ENCODE assay signal across 1 cellular context in the genomic region with DNA sequence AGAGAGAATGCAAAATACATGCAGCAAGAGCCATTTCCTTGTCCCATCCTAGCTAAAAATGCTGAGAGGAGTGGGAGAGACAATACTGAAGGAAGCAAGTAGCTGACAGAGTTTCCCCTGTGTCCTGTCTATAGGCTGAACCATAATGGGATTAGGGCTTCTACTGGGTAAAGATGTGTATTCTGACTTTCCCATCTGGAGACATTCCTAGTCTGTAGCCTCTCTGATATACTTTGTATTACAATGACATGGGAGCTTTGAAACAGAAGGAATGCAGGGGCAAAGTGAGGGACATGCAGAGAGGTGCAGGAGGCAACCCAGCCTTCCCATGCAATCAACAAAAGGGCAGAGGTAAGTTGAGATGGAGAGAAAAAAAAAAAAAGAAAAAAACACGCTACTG.
TF ChIP-seq lines count a peak whose summit lies in the region.

No MANE protein-coding gene starts in this region.

TF ChIP-seq in K562, 482 proteins besides CTCF, POLR2A, EP300 and RAD21 (continued from another document):
- TF ChIP-seq, protein P1, sequence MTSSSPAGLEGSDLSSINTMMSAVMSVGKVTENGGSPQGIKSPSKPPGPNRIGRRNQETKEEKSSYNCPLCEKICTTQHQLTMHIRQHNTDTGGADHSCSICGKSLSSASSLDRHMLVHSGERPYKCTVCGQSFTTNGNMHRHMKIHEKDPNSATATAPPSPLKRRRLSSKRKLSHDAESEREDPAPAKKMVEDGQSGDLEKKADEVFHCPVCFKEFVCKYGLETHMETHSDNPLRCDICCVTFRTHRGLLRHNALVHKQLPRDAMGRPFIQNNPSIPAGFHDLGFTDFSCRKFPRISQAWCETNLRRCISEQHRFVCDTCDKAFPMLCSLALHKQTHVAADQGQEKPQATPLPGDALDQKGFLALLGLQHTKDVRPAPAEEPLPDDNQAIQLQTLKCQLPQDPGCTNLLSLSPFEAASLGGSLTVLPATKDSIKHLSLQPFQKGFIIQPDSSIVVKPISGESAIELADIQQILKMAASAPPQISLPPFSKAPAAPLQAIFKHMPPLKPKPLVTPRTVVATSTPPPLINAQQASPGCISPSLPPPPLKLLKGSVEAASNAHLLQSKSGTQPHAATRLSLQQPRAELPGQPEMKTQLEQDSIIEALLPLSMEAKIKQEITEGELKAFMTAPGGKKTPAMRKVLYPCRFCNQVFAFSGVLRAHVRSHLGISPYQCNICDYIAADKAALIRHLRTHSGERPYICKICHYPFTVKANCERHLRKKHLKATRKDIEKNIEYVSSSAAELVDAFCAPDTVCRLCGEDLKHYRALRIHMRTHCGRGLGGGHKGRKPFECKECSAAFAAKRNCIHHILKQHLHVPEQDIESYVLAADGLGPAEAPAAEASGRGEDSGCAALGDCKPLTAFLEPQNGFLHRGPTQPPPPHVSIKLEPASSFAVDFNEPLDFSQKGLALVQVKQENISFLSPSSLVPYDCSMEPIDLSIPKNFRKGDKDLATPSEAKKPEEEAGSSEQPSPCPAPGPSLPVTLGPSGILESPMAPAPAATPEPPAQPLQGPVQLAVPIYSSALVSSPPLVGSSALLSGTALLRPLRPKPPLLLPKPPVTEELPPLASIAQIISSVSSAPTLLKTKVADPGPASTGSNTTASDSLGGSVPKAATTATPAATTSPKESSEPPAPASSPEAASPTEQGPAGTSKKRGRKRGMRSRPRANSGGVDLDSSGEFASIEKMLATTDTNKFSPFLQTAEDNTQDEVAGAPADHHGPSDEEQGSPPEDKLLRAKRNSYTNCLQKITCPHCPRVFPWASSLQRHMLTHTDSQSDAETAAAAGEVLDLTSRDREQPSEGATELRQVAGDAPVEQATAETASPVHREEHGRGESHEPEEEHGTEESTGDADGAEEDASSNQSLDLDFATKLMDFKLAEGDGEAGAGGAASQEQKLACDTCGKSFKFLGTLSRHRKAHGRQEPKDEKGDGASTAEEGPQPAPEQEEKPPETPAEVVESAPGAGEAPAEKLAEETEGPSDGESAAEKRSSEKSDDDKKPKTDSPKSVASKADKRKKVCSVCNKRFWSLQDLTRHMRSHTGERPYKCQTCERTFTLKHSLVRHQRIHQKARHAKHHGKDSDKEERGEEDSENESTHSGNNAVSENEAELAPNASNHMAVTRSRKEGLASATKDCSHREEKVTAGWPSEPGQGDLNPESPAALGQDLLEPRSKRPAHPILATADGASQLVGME (CRISPR knock-in tag; IDR thresholded peaks at IDR 0.05): no peak
- TF ChIP-seq SPI1 (IDR thresholded peaks at IDR 0.05; ENCODE audit: borderline replicate concordance, low read depth, low read length): no peak
- TF ChIP-seq, protein P2, sequence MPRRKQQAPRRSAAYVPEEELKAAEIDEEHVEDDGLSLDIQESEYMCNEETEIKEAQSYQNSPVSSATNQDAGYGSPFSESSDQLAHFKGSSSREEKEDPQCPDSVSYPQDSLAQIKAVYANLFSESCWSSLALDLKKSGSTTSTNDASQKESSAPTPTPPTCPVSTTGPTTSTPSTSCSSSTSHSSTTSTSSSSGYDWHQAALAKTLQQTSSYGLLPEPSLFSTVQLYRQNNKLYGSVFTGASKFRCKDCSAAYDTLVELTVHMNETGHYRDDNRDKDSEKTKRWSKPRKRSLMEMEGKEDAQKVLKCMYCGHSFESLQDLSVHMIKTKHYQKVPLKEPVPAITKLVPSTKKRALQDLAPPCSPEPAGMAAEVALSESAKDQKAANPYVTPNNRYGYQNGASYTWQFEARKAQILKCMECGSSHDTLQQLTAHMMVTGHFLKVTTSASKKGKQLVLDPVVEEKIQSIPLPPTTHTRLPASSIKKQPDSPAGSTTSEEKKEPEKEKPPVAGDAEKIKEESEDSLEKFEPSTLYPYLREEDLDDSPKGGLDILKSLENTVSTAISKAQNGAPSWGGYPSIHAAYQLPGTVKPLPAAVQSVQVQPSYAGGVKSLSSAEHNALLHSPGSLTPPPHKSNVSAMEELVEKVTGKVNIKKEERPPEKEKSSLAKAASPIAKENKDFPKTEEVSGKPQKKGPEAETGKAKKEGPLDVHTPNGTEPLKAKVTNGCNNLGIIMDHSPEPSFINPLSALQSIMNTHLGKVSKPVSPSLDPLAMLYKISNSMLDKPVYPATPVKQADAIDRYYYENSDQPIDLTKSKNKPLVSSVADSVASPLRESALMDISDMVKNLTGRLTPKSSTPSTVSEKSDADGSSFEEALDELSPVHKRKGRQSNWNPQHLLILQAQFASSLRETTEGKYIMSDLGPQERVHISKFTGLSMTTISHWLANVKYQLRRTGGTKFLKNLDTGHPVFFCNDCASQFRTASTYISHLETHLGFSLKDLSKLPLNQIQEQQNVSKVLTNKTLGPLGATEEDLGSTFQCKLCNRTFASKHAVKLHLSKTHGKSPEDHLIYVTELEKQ (CRISPR knock-in tag; IDR thresholded peaks at IDR 0.05): no peak
- TF ChIP-seq, protein P3, sequence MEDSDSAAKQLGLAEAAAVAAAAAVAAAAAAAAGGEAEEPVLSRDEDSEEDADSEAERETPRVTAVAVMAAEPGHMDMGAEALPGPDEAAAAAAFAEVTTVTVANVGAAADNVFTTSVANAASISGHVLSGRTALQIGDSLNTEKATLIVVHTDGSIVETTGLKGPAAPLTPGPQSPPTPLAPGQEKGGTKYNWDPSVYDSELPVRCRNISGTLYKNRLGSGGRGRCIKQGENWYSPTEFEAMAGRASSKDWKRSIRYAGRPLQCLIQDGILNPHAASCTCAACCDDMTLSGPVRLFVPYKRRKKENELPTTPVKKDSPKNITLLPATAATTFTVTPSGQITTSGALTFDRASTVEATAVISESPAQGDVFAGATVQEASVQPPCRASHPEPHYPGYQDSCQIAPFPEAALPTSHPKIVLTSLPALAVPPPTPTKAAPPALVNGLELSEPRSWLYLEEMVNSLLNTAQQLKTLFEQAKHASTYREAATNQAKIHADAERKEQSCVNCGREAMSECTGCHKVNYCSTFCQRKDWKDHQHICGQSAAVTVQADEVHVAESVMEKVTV (CRISPR knock-in tag; IDR thresholded peaks at IDR 0.05): no peak
- TF ChIP-seq CSDE1 (IDR thresholded peaks at IDR 0.05): no peak
- TF ChIP-seq, protein P4, sequence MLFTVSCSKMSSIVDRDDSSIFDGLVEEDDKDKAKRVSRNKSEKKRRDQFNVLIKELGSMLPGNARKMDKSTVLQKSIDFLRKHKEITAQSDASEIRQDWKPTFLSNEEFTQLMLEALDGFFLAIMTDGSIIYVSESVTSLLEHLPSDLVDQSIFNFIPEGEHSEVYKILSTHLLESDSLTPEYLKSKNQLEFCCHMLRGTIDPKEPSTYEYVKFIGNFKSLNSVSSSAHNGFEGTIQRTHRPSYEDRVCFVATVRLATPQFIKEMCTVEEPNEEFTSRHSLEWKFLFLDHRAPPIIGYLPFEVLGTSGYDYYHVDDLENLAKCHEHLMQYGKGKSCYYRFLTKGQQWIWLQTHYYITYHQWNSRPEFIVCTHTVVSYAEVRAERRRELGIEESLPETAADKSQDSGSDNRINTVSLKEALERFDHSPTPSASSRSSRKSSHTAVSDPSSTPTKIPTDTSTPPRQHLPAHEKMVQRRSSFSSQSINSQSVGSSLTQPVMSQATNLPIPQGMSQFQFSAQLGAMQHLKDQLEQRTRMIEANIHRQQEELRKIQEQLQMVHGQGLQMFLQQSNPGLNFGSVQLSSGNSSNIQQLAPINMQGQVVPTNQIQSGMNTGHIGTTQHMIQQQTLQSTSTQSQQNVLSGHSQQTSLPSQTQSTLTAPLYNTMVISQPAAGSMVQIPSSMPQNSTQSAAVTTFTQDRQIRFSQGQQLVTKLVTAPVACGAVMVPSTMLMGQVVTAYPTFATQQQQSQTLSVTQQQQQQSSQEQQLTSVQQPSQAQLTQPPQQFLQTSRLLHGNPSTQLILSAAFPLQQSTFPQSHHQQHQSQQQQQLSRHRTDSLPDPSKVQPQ (CRISPR knock-in tag; IDR thresholded peaks at IDR 0.05; ENCODE audit: borderline replicate concordance): no peak
- TF ChIP-seq KLF6 (CRISPR knock-in tag; IDR thresholded peaks at IDR 0.05; ENCODE audit: borderline replicate concordance): no peak
- TF ChIP-seq SRSF3 (IDR thresholded peaks at IDR 0.05; ENCODE audit: insufficient read depth, low read length): no peak
- TF ChIP-seq ARHGAP35 (IDR thresholded peaks at IDR 0.05; ENCODE audit: partially characterized antibody): no peak
- no peak for TF ChIP-seq MAZ (CRISPR knock-in tag; conservative IDR thresholded peaks at IDR 0.05 in 1 of 2, IDR thresholded peaks at IDR 0.05 in 1 of 2)
- TF ChIP-seq, protein P5, sequence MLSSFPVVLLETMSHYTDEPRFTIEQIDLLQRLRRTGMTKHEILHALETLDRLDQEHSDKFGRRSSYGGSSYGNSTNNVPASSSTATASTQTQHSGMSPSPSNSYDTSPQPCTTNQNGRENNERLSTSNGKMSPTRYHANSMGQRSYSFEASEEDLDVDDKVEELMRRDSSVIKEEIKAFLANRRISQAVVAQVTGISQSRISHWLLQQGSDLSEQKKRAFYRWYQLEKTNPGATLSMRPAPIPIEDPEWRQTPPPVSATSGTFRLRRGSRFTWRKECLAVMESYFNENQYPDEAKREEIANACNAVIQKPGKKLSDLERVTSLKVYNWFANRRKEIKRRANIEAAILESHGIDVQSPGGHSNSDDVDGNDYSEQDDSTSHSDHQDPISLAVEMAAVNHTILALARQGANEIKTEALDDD (IDR thresholded peaks at IDR 0.05): no peak
- TF ChIP-seq RHOXF2B (CRISPR knock-in tag; conservative IDR thresholded peaks at IDR 0.05): no peak
- TF ChIP-seq, protein P6, sequence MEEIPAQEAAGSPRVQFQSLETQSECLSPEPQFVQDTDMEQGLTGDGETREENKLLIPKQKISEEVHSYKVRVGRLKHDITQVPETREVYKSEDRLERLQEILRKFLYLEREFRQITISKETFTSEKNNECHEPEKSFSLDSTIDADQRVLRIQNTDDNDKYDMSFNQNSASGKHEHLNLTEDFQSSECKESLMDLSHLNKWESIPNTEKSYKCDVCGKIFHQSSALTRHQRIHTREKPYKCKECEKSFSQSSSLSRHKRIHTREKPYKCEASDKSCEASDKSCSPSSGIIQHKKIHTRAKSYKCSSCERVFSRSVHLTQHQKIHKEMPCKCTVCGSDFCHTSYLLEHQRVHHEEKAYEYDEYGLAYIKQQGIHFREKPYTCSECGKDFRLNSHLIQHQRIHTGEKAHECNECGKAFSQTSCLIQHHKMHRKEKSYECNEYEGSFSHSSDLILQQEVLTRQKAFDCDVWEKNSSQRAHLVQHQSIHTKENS (CRISPR knock-in tag; IDR thresholded peaks at IDR 0.05): no peak
- TF ChIP-seq XRCC4 (IDR thresholded peaks at IDR 0.05; ENCODE audit: extremely low read depth, insufficient read depth, insufficient read length): no peak
